Comparison of ENCODE assay signal across 13 cellular contexts in the genomic region with DNA sequence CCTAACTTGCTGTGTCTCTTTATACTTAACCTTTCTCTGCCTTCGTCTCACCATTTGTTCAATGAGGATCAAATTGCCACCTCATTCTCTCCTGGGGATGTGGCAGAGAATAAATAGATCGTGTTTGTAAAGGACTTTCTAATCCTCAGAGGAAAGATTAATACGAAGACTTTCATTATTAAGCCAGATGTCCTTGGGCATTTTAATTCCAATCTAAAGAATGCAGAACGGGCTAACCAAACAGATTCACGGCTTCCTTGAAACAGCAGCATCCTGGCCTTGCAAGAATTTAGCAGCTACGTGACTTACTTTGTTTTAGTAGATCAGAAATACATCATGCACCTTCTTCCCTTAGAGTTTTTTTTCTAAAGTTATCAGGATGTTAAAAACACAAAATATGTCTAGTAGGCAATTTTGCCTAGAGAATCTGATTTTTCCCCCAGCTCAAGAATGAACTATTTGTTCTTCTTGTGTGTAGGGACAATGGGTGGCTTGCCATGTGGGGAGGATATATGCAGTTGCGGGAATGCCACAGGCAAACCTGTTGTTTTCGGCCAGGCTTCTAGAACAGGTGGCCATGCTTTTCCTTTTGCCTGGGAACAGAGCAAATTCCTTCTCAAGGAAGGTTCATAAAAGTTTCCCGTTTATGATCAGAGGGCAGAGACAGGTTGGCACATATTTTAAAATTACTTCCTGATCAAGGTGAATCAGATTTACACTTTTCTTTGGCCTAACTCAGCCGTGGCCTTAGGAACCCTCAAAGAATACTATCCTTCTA. TPM values are rescaled to one million over a fixed set of nuclear protein-coding genes. Genes with fewer than 3 reads are reported as not detected.
DNase-seq lines count a peak whose midpoint lies in the region; ATAC-seq, FAIRE-seq and TF ChIP-seq lines count a peak whose summit lies in the region.
"Had no signal": no experiment of that assay in that cellular context is flagged by ENCODE, and none has a peak within 500 bp of the region (broad histone marks: within the 10 kb centered on the region; RNA-seq: fewer than 3 reads in every experiment).

No MANE protein-coding gene starts in this region.

- no peak for ATAC-seq in HCT116
- ATAC-seq: activated CD8-positive, alpha-beta T cell treated with anti-CD3 and anti-CD28 coated beads for 36 hours had no signal

- H3K18ac ChIP-seq in trophoblast cell (ENCODE audit: low read length), result no peak overlapping the region

- H2BK5ac ChIP-seq in trophoblast cell (ENCODE audit: low read depth, low read length, poor library complexity), result no peak overlapping the region

- H3K27ac ChIP-seq in HCT116 (ENCODE audit: low read depth, low read length) (peak overlapping the region; percentile 85), SJCRH30 (peak overlapping the region; percentile 90), trophoblast cell (ENCODE audit: low read depth, low read length) (peak overlapping the region; percentile 17)
- H3K27ac ChIP-seq: parathyroid adenoma had no signal

- RAD21 ChIA-PET in HCT116 (lab: Charles Lee; ENCODE audit: low non-redundant PET in 1 of 2, low total read pairs in 2 of 2, uncharacterized antibody in 2 of 2, unreplicated experiment in 2 of 2), result interaction anchor here in 1 of 2 experiments (1.1 kb wide), 1 partner anchor 427 kb away, joined by 3 read pairs; no protein-coding TSS in a partner anchor

- CTCF ChIA-PET in HCT116 (lab: Charles Lee), result interaction anchor here (0.5 to 1.2 kb wide), 2 partner anchors 14 to 427 kb away, joined by 3 read pairs; no protein-coding TSS in a partner anchor

- no peaks in the 10 kb centered on the region for H4K20me1 ChIP-seq in HCT116 (ENCODE audit: insufficient read depth)

- no peak for TF ChIP-seq POLR2A in HCT116 (IDR thresholded peaks at IDR 0.05; ENCODE audit: borderline replicate concordance, extremely low read depth, insufficient read depth, insufficient read length)

- H3K9ac ChIP-seq in HCT116 (ENCODE audit: low read length) (peak overlapping the region; percentile 83), trophoblast cell (ENCODE audit: low read length) (no peak overlapping the region)
- H3K9ac ChIP-seq: parathyroid adenoma had no signal

- no peak for TF ChIP-seq RAD21 in HCT116 (IDR thresholded peaks at IDR 0.05; ENCODE audit: low read depth)

- H2BK120ac ChIP-seq in trophoblast cell (ENCODE audit: insufficient read depth, low read length, poor library complexity), result no peak overlapping the region

- no peak overlapping the region for H4K91ac ChIP-seq in trophoblast cell (ENCODE audit: low read depth, low read length)

- no peaks in the 10 kb centered on the region for H3K9me2 ChIP-seq in HCT116 (ENCODE audit: insufficient read depth)

- peaks cover 3% of the 10 kb centered on the region for H3K79me1 ChIP-seq in trophoblast cell (ENCODE audit: low read length)

- H4K12ac ChIP-seq in trophoblast cell (ENCODE audit: low read depth, low read length), result no peak overlapping the region

- no peak overlapping the region for H3K14ac ChIP-seq in trophoblast cell (ENCODE audit: low read length)

- no peaks in the 10 kb centered on the region for H3K27me3 ChIP-seq in HCT116 (ENCODE audit: insufficient read depth, low read length)
- H3K27me3 ChIP-seq in SJCRH30, result no peaks in the 10 kb centered on the region
- H3K27me3 ChIP-seq in trophoblast cell (ENCODE audit: insufficient read depth, low read length), result no peaks in the 10 kb centered on the region

- intact Hi-C loops in HCT116 (cut with micrococcal nuclease), result loop anchor here (5.0 to 10.0 kb wide), 2 partner anchors 383 to 425 kb away; no protein-coding TSS in a partner anchor

- BruUV-seq in HCT116 (replicated peaks; lab: Mats Ljungman, UMichigan), result no TSS peak

- H3K4me1 ChIP-seq in HCT116 (ENCODE audit: control insufficient read depth in 1 of 2, insufficient read depth in 2 of 2, low read length in 2 of 2) (peaks cover 45 to 80% of the 10 kb centered on the region in 2 experiments), SJCRH30 (peaks cover 18% of the 10 kb centered on the region), trophoblast cell (ENCODE audit: control insufficient read depth in 1 of 2, insufficient read depth in 2 of 2, low read length in 2 of 2) (peaks cover 0 to 7% of the 10 kb centered on the region in 2 experiments)
- H3K4me1 ChIP-seq: parathyroid adenoma had no signal

- H3K4me3 ChIP-seq in HCT116 (replicated peaks in 1 of 2; ENCODE audit: low read depth in 1 of 2, low read length in 2 of 2) (peak overlapping the region; percentile 70 to 77), SJCRH30 (peak overlapping the region; percentile 77), fibroblast of pulmonary artery (replicated peaks; ENCODE audit: low read depth, low read length) (peak overlapping the region; percentile 71), trophoblast cell (ENCODE audit: low read depth, low read length) (no peak overlapping the region)

- no peak overlapping the region for H4K8ac ChIP-seq in trophoblast cell (ENCODE audit: low read depth, low read length)

- peak overlapping the region; percentile 89 for H3K4ac ChIP-seq in trophoblast cell (ENCODE audit: low read depth, low read length)

- no peak overlapping the region for H3K23ac ChIP-seq in trophoblast cell (ENCODE audit: low read length)

- POLR2A ChIA-PET in HCT116 (lab: Charles Lee), result interaction anchor here (1.5 kb wide), 1 partner anchor 13 kb away, joined by 5 read pairs; no protein-coding TSS in a partner anchor

- no peak overlapping the region for H2AK5ac ChIP-seq in trophoblast cell (ENCODE audit: low read length)

- no CpG with 5 or more reads among the region's 10 CpGs for WGBS in trophoblast cell (ENCODE audit: extremely low coverage, insufficient coverage, insufficient read length)

- H2BK12ac ChIP-seq in trophoblast cell (ENCODE audit: low read length), result no peak overlapping the region

- TF ChIP-seq CTCF in HCT116 (IDR thresholded peaks at IDR 0.05 in 2 of 3, conservative IDR thresholded peaks at IDR 0.05 in 1 of 3; ENCODE audit: borderline replicate concordance in 1 of 3, insufficient read depth in 1 of 3, low read depth in 2 of 3, low read length in 2 of 3) (no peak), fibroblast of pulmonary artery (IDR thresholded peaks at IDR 0.05; ENCODE audit: low read length, missing control alignments) (no peak)

- no peaks in the 10 kb centered on the region for H3K36me3 ChIP-seq in HCT116 (ENCODE audit: control insufficient read depth in 1 of 2, insufficient read depth in 2 of 2, low read length in 2 of 2)
- no peaks in the 10 kb centered on the region; the same call in 1 of the 2 replicates for H3K36me3 ChIP-seq in SJCRH30
- H3K36me3 ChIP-seq in trophoblast cell (ENCODE audit: control insufficient read depth in 1 of 2, insufficient read depth in 2 of 2, low read length in 2 of 2), result no peaks in the 10 kb centered on the region

- H3K4me2 ChIP-seq in HCT116 (ENCODE audit: low read length) (peak overlapping the region; percentile 84), trophoblast cell (ENCODE audit: low read length) (peak overlapping the region; percentile 94)

- DNase-seq in HCT116 (ENCODE audit: low read depth, low spot score), result no peak
- DNase-seq in SJCRH30, result peak; percentile 58 to 74
- no peak for DNase-seq in fibroblast of pulmonary artery (ENCODE audit: low read depth)
- DNase-seq in trophoblast cell, result no peak
- no peak for DNase-seq in HTR-8/SVneo (ENCODE audit: insufficient read length, low spot score)
- DNase-seq in DMS53 treated with DMSO at 0.1 percent for 48 hours (lab: John Stamatoyannopoulos, UW; ENCODE audit: unreplicated experiment), result no peak
- DNase-seq in activated CD4-positive, alpha-beta T cell treated with anti-CD3 and anti-CD28 coated beads for 1 hour, result no peak
- DNase-seq in GOT3 (lab: John Stamatoyannopoulos, UW), result no peak
- DNase-seq: activated CD8-positive, alpha-beta T cell treated with anti-CD3 and anti-CD28 coated beads for 36 hours; KG1; NCI-H446 treated with DMSO at 0.1 percent for 48 hours had no signal

- H3K9me3 ChIP-seq in HCT116 (ENCODE audit: control insufficient read depth in 1 of 2, insufficient read depth in 1 of 2, low read depth in 1 of 2, low read length in 2 of 2), result no peaks in the 10 kb centered on the region
- H3K9me3 ChIP-seq in SJCRH30 (replicated peaks), result no peaks in the 10 kb centered on the region
- H3K9me3 ChIP-seq in trophoblast cell (ENCODE audit: insufficient read depth, low read depth, low read length), result no peaks in the 10 kb centered on the region

- H2AFZ ChIP-seq in HCT116 (ENCODE audit: low read depth, low read length, poor library complexity, severe bottlenecking) (no peak overlapping the region), trophoblast cell (ENCODE audit: insufficient read depth, low read length, poor library complexity) (no peak overlapping the region)
- H2AFZ ChIP-seq: parathyroid adenoma had no signal

- no peak for FAIRE-seq in HTR-8/SVneo (lab: Jason Lieb, UNC)
- FAIRE-seq: GM18507 had no signal

- H3K79me2 ChIP-seq in HCT116 (ENCODE audit: insufficient read depth, low read length) (peaks cover 78% of the 10 kb centered on the region), trophoblast cell (ENCODE audit: control insufficient read depth, insufficient read depth, low read length, poor library complexity) (peaks cover 6% of the 10 kb centered on the region)
- H3K79me2 ChIP-seq: parathyroid adenoma had no signal

TF ChIP-seq in HCT116, 20 proteins besides CTCF, POLR2A, EP300 and RAD21:
- TF ChIP-seq TCF7L2 (IDR thresholded peaks at IDR 0.05; ENCODE audit: borderline replicate concordance, extremely low read depth, insufficient read depth, insufficient read length) (no peak), YY1 (IDR thresholded peaks at IDR 0.05; ENCODE audit: extremely low read depth, insufficient replicate concordance, low read depth, low read length) (no peak), ZFX (IDR thresholded peaks at IDR 0.05) (no peak), ELF1 (IDR thresholded peaks at IDR 0.05; ENCODE audit: borderline replicate concordance, low read depth) (no peak), FOSL1 (IDR thresholded peaks at IDR 0.05; ENCODE audit: low read depth) (no peak), CBX3 (IDR thresholded peaks at IDR 0.05; ENCODE audit: low read depth) (no peak), EZH2 (IDR thresholded peaks at IDR 0.05) (no peak), POLR2AphosphoS5 (IDR thresholded peaks at IDR 0.05; ENCODE audit: low read depth, low read length) (no peak), EZH2phosphoT487 (IDR thresholded peaks at IDR 0.05; ENCODE audit: borderline replicate concordance) (no peak), JUND (IDR thresholded peaks at IDR 0.05) (no peak)
- TF ChIP-seq, protein P1, sequence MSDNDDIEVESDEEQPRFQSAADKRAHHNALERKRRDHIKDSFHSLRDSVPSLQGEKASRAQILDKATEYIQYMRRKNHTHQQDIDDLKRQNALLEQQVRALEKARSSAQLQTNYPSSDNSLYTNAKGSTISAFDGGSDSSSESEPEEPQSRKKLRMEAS (IDR thresholded peaks at IDR 0.05), result no peak

RNA-seq across cellular contexts. Expression of a gene that starts 3.0 kb away (rescaled TPM):
- total RNA-seq in HCT116 (2021; ENCODE audit: unreplicated experiment), result 48.8 TPM
- polyA plus RNA-seq in HCT116 (2012), result 18.3 and 21.7 TPM in 2 replicates
- total RNA-seq in SJCRH30 (2014; rRNA removed; shearing (Covaris generic)), result 34.5 and 38.4 TPM in 2 replicates
- polyA plus RNA-seq in trophoblast cell (2013), result 49.3 and 50.0 TPM in 2 replicates

Comparison
In these comparisons a context has a peak if more than half of its experiments do, and no peak if none do; other contexts are left out.
1. DNase-seq: peak in SJCRH30 (2 of 2); none in HCT116 (single experiment), fibroblast of pulmonary artery (single experiment), trophoblast cell (0 of 2), HTR-8/SVneo (single experiment), DMS53 treated with DMSO at 0.1 percent for 48 hours (single experiment), activated CD4-positive, alpha-beta T cell treated with anti-CD3 and anti-CD28 coated beads for 1 hour (single experiment) and GOT3 (single experiment).
2. H3K27ac ChIP-seq: peak in every context shown above with its lines; median percentile 90 in SJCRH30; 85 in HCT116; 17 in trophoblast cell.